1 cellular context compared by ENCODE assay signal in the genomic region with DNA sequence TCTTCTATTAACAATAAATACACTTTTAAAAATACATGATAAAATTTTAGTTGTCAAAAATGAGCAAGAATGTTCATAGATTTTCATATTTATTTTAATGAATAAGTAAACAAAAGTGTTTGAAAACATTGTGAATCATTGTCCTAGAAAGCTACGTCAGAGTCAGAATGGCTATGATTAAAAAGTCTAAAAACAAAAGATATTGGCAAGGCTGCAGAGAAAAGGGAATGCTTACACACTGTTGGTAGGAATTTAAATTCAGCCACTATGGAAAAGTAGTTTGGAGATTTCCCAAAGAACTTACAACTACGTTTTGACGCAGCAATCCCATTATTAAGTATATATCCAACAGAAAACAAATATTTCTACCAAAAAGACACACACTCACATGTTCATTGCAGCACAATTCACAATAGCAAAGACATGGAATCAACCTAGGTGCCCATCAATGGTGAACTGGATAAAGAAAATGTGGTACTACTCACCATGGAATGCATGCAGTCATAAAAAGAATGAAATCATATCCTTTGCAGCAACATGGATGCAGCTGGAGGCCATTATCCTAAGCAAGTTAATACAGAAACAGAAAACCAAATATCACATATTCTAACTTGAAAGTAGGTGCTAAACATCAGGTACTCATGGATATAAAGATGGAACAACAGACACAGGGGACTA.
TF ChIP-seq lines count a peak whose summit lies in the region.

No MANE protein-coding gene starts in this region.

TF ChIP-seq in SK-N-SH, 30 proteins besides CTCF, POLR2A, EP300 and RAD21 (continued from another document):
- TF ChIP-seq ZBTB33 (IDR thresholded peaks at IDR 0.05; ENCODE audit: borderline replicate concordance, low read depth) (no peak), GATA2 (CRISPR knock-in tag; IDR thresholded peaks at IDR 0.05) (no peak), EZH2phosphoT487 (IDR thresholded peaks at IDR 0.05; ENCODE audit: borderline replicate concordance, low read depth) (no peak), FOXJ3 (CRISPR knock-in tag; IDR thresholded peaks at IDR 0.05) (no peak), RCOR1 (IDR thresholded peaks at IDR 0.05; ENCODE audit: low read length) (no peak), REST (IDR thresholded peaks at IDR 0.05; ENCODE audit: low read depth, low read length) (no peak), SIN3A (IDR thresholded peaks at IDR 0.05; ENCODE audit: borderline replicate concordance, low read depth, low read length) (no peak), NRF1 (IDR thresholded peaks at IDR 0.05; ENCODE audit: low read depth, low read length) (no peak), ELF1 (IDR thresholded peaks at IDR 0.05) (no peak), YY1 (IDR thresholded peaks at IDR 0.05; ENCODE audit: low read depth) (0 out of 2 replicates have a peak, but pooled peaks have one; percentile 34), MXI1 (IDR thresholded peaks at IDR 0.05; ENCODE audit: low read depth, low read length) (no peak), SMC3 (IDR thresholded peaks at IDR 0.05; ENCODE audit: low read depth, low read length) (no peak), RXRA (IDR thresholded peaks at IDR 0.05; ENCODE audit: borderline replicate concordance, low read depth) (no peak), TAF1 (IDR thresholded peaks at IDR 0.05; ENCODE audit: borderline replicate concordance, low read depth, low read length) (no peak), POLR2AphosphoS5 (IDR thresholded peaks at IDR 0.05; ENCODE audit: low read depth, low read length) (no peak), JUND (IDR thresholded peaks at IDR 0.05) (0 out of 2 replicates have a peak, but pooled peaks have one; percentile 9), MEF2A (IDR thresholded peaks at IDR 0.05; ENCODE audit: borderline replicate concordance, low read depth) (no peak), IRF3 (IDR thresholded peaks at IDR 0.05; ENCODE audit: low read depth, low read length) (no peak), FOSL2 (IDR thresholded peaks at IDR 0.05; ENCODE audit: borderline replicate concordance, low read depth) (no peak; the same call in 1 of the 2 replicates), FOXM1 (IDR thresholded peaks at IDR 0.05; ENCODE audit: low read depth) (no peak), NFIC (IDR thresholded peaks at IDR 0.05; ENCODE audit: borderline replicate concordance) (no peak), RFX5 (IDR thresholded peaks at IDR 0.05; ENCODE audit: low read length) (no peak), TCF12 (IDR thresholded peaks at IDR 0.05) (peak; percentile 35; the same call in 1 of the 2 replicates), CHD2 (IDR thresholded peaks at IDR 0.05; ENCODE audit: low read length, partially characterized antibody) (no peak), TEAD4 (IDR thresholded peaks at IDR 0.05; ENCODE audit: borderline replicate concordance, insufficient read depth) (no peak), GABPA (IDR thresholded peaks at IDR 0.05; ENCODE audit: low read depth) (no peak)
- TF ChIP-seq, protein P1, sequence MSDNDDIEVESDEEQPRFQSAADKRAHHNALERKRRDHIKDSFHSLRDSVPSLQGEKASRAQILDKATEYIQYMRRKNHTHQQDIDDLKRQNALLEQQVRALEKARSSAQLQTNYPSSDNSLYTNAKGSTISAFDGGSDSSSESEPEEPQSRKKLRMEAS (IDR thresholded peaks at IDR 0.05; ENCODE audit: low read depth): no peak
- TF ChIP-seq, protein P2, sequence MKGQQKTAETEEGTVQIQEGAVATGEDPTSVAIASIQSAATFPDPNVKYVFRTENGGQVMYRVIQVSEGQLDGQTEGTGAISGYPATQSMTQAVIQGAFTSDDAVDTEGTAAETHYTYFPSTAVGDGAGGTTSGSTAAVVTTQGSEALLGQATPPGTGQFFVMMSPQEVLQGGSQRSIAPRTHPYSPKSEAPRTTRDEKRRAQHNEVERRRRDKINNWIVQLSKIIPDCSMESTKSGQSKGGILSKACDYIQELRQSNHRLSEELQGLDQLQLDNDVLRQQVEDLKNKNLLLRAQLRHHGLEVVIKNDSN (IDR thresholded peaks at IDR 0.05; ENCODE audit: borderline replicate concordance, low read depth): no peak
- TF ChIP-seq, protein P3, sequence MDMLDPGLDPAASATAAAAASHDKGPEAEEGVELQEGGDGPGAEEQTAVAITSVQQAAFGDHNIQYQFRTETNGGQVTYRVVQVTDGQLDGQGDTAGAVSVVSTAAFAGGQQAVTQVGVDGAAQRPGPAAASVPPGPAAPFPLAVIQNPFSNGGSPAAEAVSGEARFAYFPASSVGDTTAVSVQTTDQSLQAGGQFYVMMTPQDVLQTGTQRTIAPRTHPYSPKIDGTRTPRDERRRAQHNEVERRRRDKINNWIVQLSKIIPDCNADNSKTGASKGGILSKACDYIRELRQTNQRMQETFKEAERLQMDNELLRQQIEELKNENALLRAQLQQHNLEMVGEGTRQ (IDR thresholded peaks at IDR 0.05; ENCODE audit: borderline replicate concordance, low read depth, low read length): no peak
